ENCODE assay signal across 1 cellular context in the genomic region with DNA sequence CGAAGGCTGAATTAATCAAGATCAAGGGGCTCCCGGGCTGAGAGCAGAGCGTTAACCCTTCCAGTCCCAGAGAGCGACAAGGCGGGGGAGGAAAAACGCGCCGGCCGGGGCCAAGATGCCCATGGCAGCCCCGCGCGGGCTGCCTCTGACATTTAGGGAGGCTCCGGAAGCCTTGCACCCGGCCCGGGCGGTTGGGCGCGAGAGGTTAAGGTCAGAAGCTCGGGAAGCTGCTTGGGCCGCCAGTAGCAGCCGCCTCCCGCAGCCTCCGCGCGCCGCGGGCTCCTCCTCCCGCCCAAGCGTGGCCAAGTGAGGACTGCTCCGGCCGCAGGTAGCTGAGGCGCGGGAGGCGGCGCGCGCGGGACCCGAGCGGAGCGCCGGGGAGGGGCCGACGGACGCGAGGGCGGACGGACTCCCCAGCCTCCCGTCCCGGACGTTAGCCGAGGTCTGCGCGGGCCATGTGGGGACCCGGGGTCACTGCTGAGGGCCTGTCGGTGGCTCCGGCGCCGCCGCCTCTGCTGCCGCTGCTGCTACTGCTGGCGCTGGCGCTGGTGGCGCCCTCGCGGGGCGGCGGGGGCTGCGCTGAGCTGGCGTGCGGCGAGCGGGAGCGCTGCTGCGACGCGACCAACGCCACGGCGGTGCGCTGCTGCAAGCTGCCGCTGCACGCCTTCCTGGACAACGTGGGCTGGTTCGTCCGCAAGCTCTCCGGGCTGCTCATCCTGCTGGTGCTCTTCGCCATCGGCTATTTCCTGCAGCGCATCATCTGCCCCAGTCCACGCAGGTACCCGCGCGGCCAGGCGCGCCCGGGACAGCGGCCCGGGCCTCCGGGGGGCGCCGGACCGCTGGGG.
TF ChIP-seq lines count a peak whose summit lies in the region.

A gene (plus strand): TSS at position 242 of the 845 bp plus-strand sequence. CDS start 214 bp downstream, at position 456.

TF ChIP-seq in K562, 482 proteins besides CTCF, POLR2A, EP300 and RAD21 (continued from another document and continues in another):
- TF ChIP-seq, protein P1, sequence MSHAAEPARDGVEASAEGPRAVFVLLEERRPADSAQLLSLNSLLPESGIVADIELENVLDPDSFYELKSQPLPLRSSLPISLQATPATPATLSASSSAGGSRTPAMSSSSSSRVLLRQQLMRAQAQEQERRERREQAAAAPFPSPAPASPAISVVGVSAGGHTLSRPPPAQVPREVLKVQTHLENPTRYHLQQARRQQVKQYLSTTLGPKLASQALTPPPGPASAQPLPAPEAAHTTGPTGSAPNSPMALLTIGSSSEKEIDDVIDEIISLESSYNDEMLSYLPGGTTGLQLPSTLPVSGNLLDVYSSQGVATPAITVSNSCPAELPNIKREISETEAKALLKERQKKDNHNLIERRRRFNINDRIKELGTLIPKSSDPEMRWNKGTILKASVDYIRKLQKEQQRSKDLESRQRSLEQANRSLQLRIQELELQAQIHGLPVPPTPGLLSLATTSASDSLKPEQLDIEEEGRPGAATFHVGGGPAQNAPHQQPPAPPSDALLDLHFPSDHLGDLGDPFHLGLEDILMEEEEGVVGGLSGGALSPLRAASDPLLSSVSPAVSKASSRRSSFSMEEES (CRISPR knock-in tag; IDR thresholded peaks at IDR 0.05): no peak
- TF ChIP-seq RBM17 (IDR thresholded peaks at IDR 0.05; ENCODE audit: borderline replicate concordance, low read depth, low read length) (no peak), ZNF77 (CRISPR knock-in tag; IDR thresholded peaks at IDR 0.05) (no peak), SMARCA5 (IDR thresholded peaks at IDR 0.05) (no peak), NR1H2 (CRISPR knock-in tag; IDR thresholded peaks at IDR 0.05) (no peak), PTTG1 (tag; IDR thresholded peaks at IDR 0.05; ENCODE audit: low read depth) (no peak), PTBP1 (IDR thresholded peaks at IDR 0.05; ENCODE audit: low read depth, low read length) (no peak), DMBX1 (CRISPR knock-in tag; IDR thresholded peaks at IDR 0.05; ENCODE audit: borderline replicate concordance) (no peak), NFYB (IDR thresholded peaks at IDR 0.05; ENCODE audit: extremely low read depth, insufficient read length) (no peak), NFATC3 (IDR thresholded peaks at IDR 0.05) (no peak), ZNF764 (CRISPR knock-in tag; IDR thresholded peaks at IDR 0.05; ENCODE audit: low read depth) (no peak), ETV6 (IDR thresholded peaks at IDR 0.05; ENCODE audit: borderline replicate concordance in 1 of 2, low read depth in 2 of 2, low read length in 1 of 2) (no peak), ETV6 (CRISPR knock-in tag; IDR thresholded peaks at IDR 0.05; ENCODE audit: borderline replicate concordance) (no peak), ILK (tag; IDR thresholded peaks at IDR 0.05; ENCODE audit: borderline replicate concordance, low read depth) (no peak), ZNF707 (CRISPR knock-in tag; conservative IDR thresholded peaks at IDR 0.05) (no peak), FIP1L1 (IDR thresholded peaks at IDR 0.05; ENCODE audit: low read depth, low read length, poor library complexity, severe bottlenecking) (no peak), ZNF174 (CRISPR knock-in tag; IDR thresholded peaks at IDR 0.05) (no peak), HMG20B (CRISPR knock-in tag; IDR thresholded peaks at IDR 0.05) (no peak), JUN (IDR thresholded peaks at IDR 0.05; ENCODE audit: borderline replicate concordance, low read depth, low read length) (no peak), JUN (CRISPR knock-in tag; IDR thresholded peaks at IDR 0.05; ENCODE audit: borderline replicate concordance) (no peak; the same call in 1 of the 2 replicates), TCF7L2 (IDR thresholded peaks at IDR 0.05; ENCODE audit: low read depth, low read length) (no peak), HNRNPUL1 (IDR thresholded peaks at IDR 0.05; ENCODE audit: low read length) (no peak), ZNF347 (CRISPR knock-in tag; IDR thresholded peaks at IDR 0.05; ENCODE audit: low read depth) (no peak), ZNF23 (CRISPR knock-in tag; IDR thresholded peaks at IDR 0.05) (no peak), ILF3 (IDR thresholded peaks at IDR 0.05; ENCODE audit: borderline replicate concordance) (no peak), ZSCAN32 (CRISPR knock-in tag; IDR thresholded peaks at IDR 0.05) (no peak), SAP30 (IDR thresholded peaks at IDR 0.05; ENCODE audit: borderline replicate concordance, insufficient read depth, low read depth, low read length, poor library complexity, severe bottlenecking) (no peak), TCF7 (IDR thresholded peaks at IDR 0.05; ENCODE audit: borderline replicate concordance) (no peak), RBM22 (IDR thresholded peaks at IDR 0.05; ENCODE audit: low read depth, low read length, poor library complexity, severe bottlenecking) (no peak), CHD1 (IDR thresholded peaks at IDR 0.05; ENCODE audit: low read length) (peak; percentile 40), NCOA4 (IDR thresholded peaks at IDR 0.05; ENCODE audit: partially characterized antibody) (no peak), PURB (CRISPR knock-in tag; IDR thresholded peaks at IDR 0.05; ENCODE audit: low read depth) (no peak), PYGO2 (tag; IDR thresholded peaks at IDR 0.05) (no peak), MEF2A (IDR thresholded peaks at IDR 0.05; ENCODE audit: control insufficient read depth, low read depth, low read length) (no peak), TAF7 (tag; IDR thresholded peaks at IDR 0.05) (no peak), KDM1A (IDR thresholded peaks at IDR 0.05) (no peak), ZNF41 (CRISPR knock-in tag; conservative IDR thresholded peaks at IDR 0.05) (no peak), JUND (IDR thresholded peaks at IDR 0.05; ENCODE audit: borderline replicate concordance, low read depth, low read length) (no peak), JUND (tag; IDR thresholded peaks at IDR 0.05; ENCODE audit: borderline replicate concordance, low read depth, low read length) (no peak), DACH1 (IDR thresholded peaks at IDR 0.05; ENCODE audit: partially characterized antibody) (no peak), BCL6 (CRISPR knock-in tag; IDR thresholded peaks at IDR 0.05) (no peak), STAG1 (CRISPR knock-in tag; IDR thresholded peaks at IDR 0.05; ENCODE audit: borderline replicate concordance) (no peak)
- TF ChIP-seq, protein P2, sequence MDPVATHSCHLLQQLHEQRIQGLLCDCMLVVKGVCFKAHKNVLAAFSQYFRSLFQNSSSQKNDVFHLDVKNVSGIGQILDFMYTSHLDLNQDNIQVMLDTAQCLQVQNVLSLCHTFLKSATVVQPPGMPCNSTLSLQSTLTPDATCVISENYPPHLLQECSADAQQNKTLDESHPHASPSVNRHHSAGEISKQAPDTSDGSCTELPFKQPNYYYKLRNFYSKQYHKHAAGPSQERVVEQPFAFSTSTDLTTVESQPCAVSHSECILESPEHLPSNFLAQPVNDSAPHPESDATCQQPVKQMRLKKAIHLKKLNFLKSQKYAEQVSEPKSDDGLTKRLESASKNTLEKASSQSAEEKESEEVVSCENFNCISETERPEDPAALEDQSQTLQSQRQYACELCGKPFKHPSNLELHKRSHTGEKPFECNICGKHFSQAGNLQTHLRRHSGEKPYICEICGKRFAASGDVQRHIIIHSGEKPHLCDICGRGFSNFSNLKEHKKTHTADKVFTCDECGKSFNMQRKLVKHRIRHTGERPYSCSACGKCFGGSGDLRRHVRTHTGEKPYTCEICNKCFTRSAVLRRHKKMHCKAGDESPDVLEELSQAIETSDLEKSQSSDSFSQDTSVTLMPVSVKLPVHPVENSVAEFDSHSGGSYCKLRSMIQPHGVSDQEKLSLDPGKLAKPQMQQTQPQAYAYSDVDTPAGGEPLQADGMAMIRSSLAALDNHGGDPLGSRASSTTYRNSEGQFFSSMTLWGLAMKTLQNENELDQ (CRISPR knock-in tag; IDR thresholded peaks at IDR 0.05; ENCODE audit: borderline replicate concordance): no peak
- TF ChIP-seq, protein P3, sequence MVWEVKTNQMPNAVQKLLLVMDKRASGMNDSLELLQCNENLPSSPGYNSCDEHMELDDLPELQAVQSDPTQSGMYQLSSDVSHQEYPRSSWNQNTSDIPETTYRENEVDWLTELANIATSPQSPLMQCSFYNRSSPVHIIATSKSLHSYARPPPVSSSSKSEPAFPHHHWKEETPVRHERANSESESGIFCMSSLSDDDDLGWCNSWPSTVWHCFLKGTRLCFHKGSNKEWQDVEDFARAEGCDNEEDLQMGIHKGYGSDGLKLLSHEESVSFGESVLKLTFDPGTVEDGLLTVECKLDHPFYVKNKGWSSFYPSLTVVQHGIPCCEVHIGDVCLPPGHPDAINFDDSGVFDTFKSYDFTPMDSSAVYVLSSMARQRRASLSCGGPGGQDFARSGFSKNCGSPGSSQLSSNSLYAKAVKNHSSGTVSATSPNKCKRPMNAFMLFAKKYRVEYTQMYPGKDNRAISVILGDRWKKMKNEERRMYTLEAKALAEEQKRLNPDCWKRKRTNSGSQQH (CRISPR knock-in tag; IDR thresholded peaks at IDR 0.05): no peak
- TF ChIP-seq, protein P4, sequence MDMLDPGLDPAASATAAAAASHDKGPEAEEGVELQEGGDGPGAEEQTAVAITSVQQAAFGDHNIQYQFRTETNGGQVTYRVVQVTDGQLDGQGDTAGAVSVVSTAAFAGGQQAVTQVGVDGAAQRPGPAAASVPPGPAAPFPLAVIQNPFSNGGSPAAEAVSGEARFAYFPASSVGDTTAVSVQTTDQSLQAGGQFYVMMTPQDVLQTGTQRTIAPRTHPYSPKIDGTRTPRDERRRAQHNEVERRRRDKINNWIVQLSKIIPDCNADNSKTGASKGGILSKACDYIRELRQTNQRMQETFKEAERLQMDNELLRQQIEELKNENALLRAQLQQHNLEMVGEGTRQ (CRISPR knock-in tag; IDR thresholded peaks at IDR 0.05): no peak
- TF ChIP-seq, protein P5, sequence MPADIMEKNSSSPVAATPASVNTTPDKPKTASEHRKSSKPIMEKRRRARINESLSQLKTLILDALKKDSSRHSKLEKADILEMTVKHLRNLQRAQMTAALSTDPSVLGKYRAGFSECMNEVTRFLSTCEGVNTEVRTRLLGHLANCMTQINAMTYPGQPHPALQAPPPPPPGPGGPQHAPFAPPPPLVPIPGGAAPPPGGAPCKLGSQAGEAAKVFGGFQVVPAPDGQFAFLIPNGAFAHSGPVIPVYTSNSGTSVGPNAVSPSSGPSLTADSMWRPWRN (IDR thresholded peaks at IDR 0.05; ENCODE audit: low read depth): no peak
- TF ChIP-seq, protein P6, sequence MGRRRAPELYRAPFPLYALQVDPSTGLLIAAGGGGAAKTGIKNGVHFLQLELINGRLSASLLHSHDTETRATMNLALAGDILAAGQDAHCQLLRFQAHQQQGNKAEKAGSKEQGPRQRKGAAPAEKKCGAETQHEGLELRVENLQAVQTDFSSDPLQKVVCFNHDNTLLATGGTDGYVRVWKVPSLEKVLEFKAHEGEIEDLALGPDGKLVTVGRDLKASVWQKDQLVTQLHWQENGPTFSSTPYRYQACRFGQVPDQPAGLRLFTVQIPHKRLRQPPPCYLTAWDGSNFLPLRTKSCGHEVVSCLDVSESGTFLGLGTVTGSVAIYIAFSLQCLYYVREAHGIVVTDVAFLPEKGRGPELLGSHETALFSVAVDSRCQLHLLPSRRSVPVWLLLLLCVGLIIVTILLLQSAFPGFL (CRISPR knock-in tag; IDR thresholded peaks at IDR 0.05): no peak
- TF ChIP-seq, protein P7, sequence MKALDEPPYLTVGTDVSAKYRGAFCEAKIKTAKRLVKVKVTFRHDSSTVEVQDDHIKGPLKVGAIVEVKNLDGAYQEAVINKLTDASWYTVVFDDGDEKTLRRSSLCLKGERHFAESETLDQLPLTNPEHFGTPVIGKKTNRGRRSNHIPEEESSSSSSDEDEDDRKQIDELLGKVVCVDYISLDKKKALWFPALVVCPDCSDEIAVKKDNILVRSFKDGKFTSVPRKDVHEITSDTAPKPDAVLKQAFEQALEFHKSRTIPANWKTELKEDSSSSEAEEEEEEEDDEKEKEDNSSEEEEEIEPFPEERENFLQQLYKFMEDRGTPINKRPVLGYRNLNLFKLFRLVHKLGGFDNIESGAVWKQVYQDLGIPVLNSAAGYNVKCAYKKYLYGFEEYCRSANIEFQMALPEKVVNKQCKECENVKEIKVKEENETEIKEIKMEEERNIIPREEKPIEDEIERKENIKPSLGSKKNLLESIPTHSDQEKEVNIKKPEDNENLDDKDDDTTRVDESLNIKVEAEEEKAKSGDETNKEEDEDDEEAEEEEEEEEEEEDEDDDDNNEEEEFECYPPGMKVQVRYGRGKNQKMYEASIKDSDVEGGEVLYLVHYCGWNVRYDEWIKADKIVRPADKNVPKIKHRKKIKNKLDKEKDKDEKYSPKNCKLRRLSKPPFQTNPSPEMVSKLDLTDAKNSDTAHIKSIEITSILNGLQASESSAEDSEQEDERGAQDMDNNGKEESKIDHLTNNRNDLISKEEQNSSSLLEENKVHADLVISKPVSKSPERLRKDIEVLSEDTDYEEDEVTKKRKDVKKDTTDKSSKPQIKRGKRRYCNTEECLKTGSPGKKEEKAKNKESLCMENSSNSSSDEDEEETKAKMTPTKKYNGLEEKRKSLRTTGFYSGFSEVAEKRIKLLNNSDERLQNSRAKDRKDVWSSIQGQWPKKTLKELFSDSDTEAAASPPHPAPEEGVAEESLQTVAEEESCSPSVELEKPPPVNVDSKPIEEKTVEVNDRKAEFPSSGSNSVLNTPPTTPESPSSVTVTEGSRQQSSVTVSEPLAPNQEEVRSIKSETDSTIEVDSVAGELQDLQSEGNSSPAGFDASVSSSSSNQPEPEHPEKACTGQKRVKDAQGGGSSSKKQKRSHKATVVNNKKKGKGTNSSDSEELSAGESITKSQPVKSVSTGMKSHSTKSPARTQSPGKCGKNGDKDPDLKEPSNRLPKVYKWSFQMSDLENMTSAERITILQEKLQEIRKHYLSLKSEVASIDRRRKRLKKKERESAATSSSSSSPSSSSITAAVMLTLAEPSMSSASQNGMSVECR (CRISPR knock-in tag; IDR thresholded peaks at IDR 0.05): peak; percentile 41; the same call in 1 of the 2 replicates
- TF ChIP-seq, protein P8, sequence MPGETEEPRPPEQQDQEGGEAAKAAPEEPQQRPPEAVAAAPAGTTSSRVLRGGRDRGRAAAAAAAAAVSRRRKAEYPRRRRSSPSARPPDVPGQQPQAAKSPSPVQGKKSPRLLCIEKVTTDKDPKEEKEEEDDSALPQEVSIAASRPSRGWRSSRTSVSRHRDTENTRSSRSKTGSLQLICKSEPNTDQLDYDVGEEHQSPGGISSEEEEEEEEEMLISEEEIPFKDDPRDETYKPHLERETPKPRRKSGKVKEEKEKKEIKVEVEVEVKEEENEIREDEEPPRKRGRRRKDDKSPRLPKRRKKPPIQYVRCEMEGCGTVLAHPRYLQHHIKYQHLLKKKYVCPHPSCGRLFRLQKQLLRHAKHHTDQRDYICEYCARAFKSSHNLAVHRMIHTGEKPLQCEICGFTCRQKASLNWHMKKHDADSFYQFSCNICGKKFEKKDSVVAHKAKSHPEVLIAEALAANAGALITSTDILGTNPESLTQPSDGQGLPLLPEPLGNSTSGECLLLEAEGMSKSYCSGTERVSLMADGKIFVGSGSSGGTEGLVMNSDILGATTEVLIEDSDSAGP (CRISPR knock-in tag; IDR thresholded peaks at IDR 0.05): no peak
- TF ChIP-seq, protein P9, sequence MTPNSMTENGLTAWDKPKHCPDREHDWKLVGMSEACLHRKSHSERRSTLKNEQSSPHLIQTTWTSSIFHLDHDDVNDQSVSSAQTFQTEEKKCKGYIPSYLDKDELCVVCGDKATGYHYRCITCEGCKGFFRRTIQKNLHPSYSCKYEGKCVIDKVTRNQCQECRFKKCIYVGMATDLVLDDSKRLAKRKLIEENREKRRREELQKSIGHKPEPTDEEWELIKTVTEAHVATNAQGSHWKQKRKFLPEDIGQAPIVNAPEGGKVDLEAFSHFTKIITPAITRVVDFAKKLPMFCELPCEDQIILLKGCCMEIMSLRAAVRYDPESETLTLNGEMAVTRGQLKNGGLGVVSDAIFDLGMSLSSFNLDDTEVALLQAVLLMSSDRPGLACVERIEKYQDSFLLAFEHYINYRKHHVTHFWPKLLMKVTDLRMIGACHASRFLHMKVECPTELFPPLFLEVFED (CRISPR knock-in tag; conservative IDR thresholded peaks at IDR 0.05): no peak
